20 cellular contexts compared by ENCODE assay signal in genomic region chr18:46641917-46642316, GRCh38. TPM values are rescaled to one million over a fixed set of nuclear protein-coding genes. Genes with fewer than 3 reads are reported as not detected.
"Had no signal": no experiment of that assay in that cellular context is flagged by ENCODE, and none has a peak within 500 bp of the region (broad histone marks: within the 10 kb centered on the region; RNA-seq: fewer than 3 reads in every experiment).

No MANE protein-coding gene starts in this region.

- ATAC-seq: stimulated activated memory B cell treated with anti-CD40 and anti-IgM and Interleukin-4, amounts not matched to agents 10 μg/mL and 1 μg/mL and 100 μg/mL, for 72 hours; T-helper 17 cell; WTC11 had no signal

- DNase-seq: activated CD4-positive, alpha-beta memory T cell treated with anti-CD3 and anti-CD28 coated beads, Interleukin-2, amount 10 ng/mL, durations not matched to agents 7 days and 5 days; activated CD4-positive, alpha-beta T cell treated with anti-CD3 and anti-CD28 coated beads for 4 hours; activated effector memory CD4-positive, alpha-beta T cell treated with Interleukin-2 at 50 U/mL for 16 hours; activated T-cell treated with anti-CD3 and anti-CD28 coated beads, Interleukin-2, amount 50 U/mL, for 24 hours; adrenal gland; central memory CD4-positive, alpha-beta T cell; cortex of kidney; effector CD4-positive, alpha-beta T cell; foreskin fibroblast; heart left ventricle; midbrain; naive B cell; ovary; stimulated activated CD4-positive, alpha-beta T cell treated with anti-CD3 and anti-CD28 coated beads, Interleukin-12 subunit alpha, Interleukin-12 subunit beta, amount 100 ng/mL, for 4 hours; stimulated activated CD4-positive, alpha-beta T cell treated with anti-CD3 and anti-CD28 coated beads, Interleukin-2, amount 100 ng/mL, for 24 hours; T-helper 17 cell; thyroid gland; uterus had no signal

RNA-seq across cellular contexts. Expression of gene LOXHD1, which starts 15.1 kb away (rescaled TPM):
- total RNA-seq: activated CD4-positive, alpha-beta memory T cell treated with anti-CD3 and anti-CD28 coated beads, Interleukin-2, amount 10 ng/mL, durations not matched to agents 7 days and 5 days had no signal
